In the genomic region with DNA sequence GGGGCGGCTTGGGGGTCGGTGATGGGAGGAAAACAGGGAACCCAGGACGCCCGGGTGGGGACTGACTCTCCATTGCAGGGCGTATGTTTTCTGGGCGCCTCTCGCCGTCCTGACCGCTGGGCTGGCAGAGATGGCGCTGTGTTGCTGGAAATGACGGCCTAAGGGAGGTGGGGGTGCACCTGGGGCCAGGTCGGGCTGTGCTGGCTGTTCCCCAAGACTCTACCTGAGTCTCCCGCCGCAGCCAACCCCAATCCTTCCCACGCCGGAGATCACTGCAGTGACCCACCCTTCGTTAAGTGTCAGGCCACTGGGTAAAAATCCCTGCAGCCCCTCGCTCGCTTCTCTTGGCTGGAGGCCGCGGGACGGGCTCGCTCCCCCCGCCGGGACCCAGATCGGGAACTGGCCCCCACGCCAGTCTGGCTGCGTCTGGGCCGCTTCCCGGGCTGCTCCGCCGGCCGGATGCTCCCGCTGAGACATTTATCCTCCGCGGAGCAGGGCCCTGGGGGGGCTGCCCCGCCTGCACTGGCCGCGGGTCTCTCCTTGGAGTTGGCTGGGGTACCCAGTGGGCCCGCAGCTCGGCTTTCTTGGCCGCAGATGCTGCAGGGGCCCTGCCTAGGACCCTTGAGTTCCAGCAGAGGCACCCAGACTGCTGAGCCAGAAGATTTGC, we compare ENCODE assay signal across 2 cellular contexts.
TF ChIP-seq lines count a peak whose summit lies in the region.

No MANE protein-coding gene starts in this region.

TF ChIP-seq in endothelial cell of umbilical vein, 7 proteins besides CTCF, POLR2A, EP300 and RAD21:
- TF ChIP-seq FOS (IDR thresholded peaks at IDR 0.05; ENCODE audit: borderline replicate concordance, insufficient read depth, low read length): no peak
- no peak for TF ChIP-seq JUN (IDR thresholded peaks at IDR 0.05; ENCODE audit: borderline replicate concordance, insufficient read depth, insufficient read length, low read depth)
- TF ChIP-seq EZH2 (IDR thresholded peaks at IDR 0.05; ENCODE audit: borderline replicate concordance, low read depth, low read length, severe bottlenecking): no peak
- TF ChIP-seq POLR2AphosphoS5 (IDR thresholded peaks at IDR 0.05; ENCODE audit: insufficient read depth, low read depth, low read length): peak; percentile 76
- no peak for TF ChIP-seq MYC (IDR thresholded peaks at IDR 0.05; ENCODE audit: low read depth, low read length)

TF ChIP-seq in HepG2, 621 proteins besides CTCF, POLR2A, EP300 and RAD21 (continues in another document):
- peak; percentile 43 for TF ChIP-seq YY1 (IDR thresholded peaks at IDR 0.05; ENCODE audit: insufficient read depth, insufficient replicate concordance, low read depth, low read length)
- no peak for TF ChIP-seq ZNF614 (CRISPR knock-in tag; IDR thresholded peaks at IDR 0.05; ENCODE audit: borderline replicate concordance)
- TF ChIP-seq, protein P1, sequence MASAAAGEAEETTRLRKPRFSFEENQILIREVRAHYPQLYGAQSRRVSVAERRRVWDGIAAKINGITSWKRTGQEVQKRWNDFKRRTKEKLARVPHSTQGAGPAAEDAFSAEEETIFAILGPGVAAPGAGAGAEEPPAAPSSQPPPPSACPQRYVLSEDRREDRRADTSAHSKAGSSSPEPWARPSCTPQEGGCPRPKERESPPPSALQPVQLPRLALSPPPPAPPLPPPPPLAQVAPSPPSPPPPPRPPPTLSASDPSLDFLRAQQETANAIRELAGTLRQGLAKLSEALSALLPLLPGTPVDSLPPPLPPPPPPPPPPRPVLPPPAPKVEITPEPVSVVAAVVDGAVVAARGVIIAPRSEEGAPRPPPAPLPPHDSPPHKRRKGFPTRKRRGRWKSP (CRISPR knock-in tag; IDR thresholded peaks at IDR 0.05): no peak
- TF ChIP-seq ZNF263 (CRISPR knock-in tag; IDR thresholded peaks at IDR 0.05): peak; percentile 11; the same call in 1 of the 2 replicates
- TF ChIP-seq, protein P2, sequence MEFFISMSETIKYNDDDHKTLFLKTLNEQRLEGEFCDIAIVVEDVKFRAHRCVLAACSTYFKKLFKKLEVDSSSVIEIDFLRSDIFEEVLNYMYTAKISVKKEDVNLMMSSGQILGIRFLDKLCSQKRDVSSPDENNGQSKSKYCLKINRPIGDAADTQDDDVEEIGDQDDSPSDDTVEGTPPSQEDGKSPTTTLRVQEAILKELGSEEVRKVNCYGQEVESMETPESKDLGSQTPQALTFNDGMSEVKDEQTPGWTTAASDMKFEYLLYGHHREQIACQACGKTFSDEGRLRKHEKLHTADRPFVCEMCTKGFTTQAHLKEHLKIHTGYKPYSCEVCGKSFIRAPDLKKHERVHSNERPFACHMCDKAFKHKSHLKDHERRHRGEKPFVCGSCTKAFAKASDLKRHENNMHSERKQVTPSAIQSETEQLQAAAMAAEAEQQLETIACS (CRISPR knock-in tag; IDR thresholded peaks at IDR 0.05): no peak
- 0 out of 2 replicates have a peak, but pooled peaks have one; percentile 39 for TF ChIP-seq SAFB2 (CRISPR knock-in tag; IDR thresholded peaks at IDR 0.05; ENCODE audit: borderline replicate concordance, low read depth)
- peak; percentile 95 for TF ChIP-seq SRSF1 (optimal IDR thresholded peaks at IDR 0.05; ENCODE audit: low read depth, low read length)
- no peak for TF ChIP-seq ATRX (CRISPR knock-in tag; IDR thresholded peaks at IDR 0.05; ENCODE audit: borderline replicate concordance)
- TF ChIP-seq, protein P3, sequence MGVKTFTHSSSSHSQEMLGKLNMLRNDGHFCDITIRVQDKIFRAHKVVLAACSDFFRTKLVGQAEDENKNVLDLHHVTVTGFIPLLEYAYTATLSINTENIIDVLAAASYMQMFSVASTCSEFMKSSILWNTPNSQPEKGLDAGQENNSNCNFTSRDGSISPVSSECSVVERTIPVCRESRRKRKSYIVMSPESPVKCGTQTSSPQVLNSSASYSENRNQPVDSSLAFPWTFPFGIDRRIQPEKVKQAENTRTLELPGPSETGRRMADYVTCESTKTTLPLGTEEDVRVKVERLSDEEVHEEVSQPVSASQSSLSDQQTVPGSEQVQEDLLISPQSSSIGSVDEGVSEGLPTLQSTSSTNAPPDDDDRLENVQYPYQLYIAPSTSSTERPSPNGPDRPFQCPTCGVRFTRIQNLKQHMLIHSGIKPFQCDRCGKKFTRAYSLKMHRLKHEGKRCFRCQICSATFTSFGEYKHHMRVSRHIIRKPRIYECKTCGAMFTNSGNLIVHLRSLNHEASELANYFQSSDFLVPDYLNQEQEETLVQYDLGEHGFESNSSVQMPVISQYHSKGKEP (CRISPR knock-in tag; IDR thresholded peaks at IDR 0.05): no peak
- TF ChIP-seq, protein P4, sequence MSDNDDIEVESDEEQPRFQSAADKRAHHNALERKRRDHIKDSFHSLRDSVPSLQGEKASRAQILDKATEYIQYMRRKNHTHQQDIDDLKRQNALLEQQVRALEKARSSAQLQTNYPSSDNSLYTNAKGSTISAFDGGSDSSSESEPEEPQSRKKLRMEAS (IDR thresholded peaks at IDR 0.05): 0 out of 2 replicates have a peak, but pooled peaks have one; percentile 18
- TF ChIP-seq ZNF615 (CRISPR knock-in tag; IDR thresholded peaks at IDR 0.05; ENCODE audit: borderline replicate concordance): no peak
- TF ChIP-seq, protein P5, sequence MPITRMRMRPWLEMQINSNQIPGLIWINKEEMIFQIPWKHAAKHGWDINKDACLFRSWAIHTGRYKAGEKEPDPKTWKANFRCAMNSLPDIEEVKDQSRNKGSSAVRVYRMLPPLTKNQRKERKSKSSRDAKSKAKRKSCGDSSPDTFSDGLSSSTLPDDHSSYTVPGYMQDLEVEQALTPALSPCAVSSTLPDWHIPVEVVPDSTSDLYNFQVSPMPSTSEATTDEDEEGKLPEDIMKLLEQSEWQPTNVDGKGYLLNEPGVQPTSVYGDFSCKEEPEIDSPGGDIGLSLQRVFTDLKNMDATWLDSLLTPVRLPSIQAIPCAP (CRISPR knock-in tag; IDR thresholded peaks at IDR 0.05; ENCODE audit: low read depth): no peak
- no peak for TF ChIP-seq ZSCAN30 (CRISPR knock-in tag; IDR thresholded peaks at IDR 0.05)
- TF ChIP-seq ZNF234 (CRISPR knock-in tag; conservative IDR thresholded peaks at IDR 0.05): no peak
- no peak for TF ChIP-seq NCOA2 (CRISPR knock-in tag; IDR thresholded peaks at IDR 0.05)
- TF ChIP-seq TEAD3 (CRISPR knock-in tag; optimal IDR thresholded peaks at IDR 0.05; ENCODE audit: borderline replicate concordance): no peak
- TF ChIP-seq KDM5A (IDR thresholded peaks at IDR 0.05; ENCODE audit: borderline replicate concordance, low read length): no peak
- no peak for TF ChIP-seq HNRNPUL1 (IDR thresholded peaks at IDR 0.05; ENCODE audit: low read depth, low read length)
- TF ChIP-seq, protein P6, sequence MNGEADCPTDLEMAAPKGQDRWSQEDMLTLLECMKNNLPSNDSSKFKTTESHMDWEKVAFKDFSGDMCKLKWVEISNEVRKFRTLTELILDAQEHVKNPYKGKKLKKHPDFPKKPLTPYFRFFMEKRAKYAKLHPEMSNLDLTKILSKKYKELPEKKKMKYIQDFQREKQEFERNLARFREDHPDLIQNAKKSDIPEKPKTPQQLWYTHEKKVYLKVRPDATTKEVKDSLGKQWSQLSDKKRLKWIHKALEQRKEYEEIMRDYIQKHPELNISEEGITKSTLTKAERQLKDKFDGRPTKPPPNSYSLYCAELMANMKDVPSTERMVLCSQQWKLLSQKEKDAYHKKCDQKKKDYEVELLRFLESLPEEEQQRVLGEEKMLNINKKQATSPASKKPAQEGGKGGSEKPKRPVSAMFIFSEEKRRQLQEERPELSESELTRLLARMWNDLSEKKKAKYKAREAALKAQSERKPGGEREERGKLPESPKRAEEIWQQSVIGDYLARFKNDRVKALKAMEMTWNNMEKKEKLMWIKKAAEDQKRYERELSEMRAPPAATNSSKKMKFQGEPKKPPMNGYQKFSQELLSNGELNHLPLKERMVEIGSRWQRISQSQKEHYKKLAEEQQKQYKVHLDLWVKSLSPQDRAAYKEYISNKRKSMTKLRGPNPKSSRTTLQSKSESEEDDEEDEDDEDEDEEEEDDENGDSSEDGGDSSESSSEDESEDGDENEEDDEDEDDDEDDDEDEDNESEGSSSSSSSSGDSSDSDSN (CRISPR knock-in tag; IDR thresholded peaks at IDR 0.05): peak; percentile 67
- no peak for TF ChIP-seq ZKSCAN1 (IDR thresholded peaks at IDR 0.05; ENCODE audit: low read length)
- no peak for TF ChIP-seq ZBTB3 (CRISPR knock-in tag; IDR thresholded peaks at IDR 0.05; ENCODE audit: borderline replicate concordance, low read depth)
- TF ChIP-seq, protein P7, sequence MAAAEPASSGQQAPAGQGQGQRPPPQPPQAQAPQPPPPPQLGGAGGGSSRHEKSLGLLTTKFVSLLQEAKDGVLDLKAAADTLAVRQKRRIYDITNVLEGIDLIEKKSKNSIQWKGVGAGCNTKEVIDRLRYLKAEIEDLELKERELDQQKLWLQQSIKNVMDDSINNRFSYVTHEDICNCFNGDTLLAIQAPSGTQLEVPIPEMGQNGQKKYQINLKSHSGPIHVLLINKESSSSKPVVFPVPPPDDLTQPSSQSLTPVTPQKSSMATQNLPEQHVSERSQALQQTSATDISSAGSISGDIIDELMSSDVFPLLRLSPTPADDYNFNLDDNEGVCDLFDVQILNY (CRISPR knock-in tag; conservative IDR thresholded peaks at IDR 0.05): no peak
- TF ChIP-seq, protein P8, sequence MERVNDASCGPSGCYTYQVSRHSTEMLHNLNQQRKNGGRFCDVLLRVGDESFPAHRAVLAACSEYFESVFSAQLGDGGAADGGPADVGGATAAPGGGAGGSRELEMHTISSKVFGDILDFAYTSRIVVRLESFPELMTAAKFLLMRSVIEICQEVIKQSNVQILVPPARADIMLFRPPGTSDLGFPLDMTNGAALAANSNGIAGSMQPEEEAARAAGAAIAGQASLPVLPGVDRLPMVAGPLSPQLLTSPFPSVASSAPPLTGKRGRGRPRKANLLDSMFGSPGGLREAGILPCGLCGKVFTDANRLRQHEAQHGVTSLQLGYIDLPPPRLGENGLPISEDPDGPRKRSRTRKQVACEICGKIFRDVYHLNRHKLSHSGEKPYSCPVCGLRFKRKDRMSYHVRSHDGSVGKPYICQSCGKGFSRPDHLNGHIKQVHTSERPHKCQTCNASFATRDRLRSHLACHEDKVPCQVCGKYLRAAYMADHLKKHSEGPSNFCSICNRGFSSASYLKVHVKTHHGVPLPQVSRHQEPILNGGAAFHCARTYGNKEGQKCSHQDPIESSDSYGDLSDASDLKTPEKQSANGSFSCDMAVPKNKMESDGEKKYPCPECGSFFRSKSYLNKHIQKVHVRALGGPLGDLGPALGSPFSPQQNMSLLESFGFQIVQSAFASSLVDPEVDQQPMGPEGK (CRISPR knock-in tag; IDR thresholded peaks at IDR 0.05): peak; percentile 91
- TF ChIP-seq NFKB2 (CRISPR knock-in tag; IDR thresholded peaks at IDR 0.05; ENCODE audit: borderline replicate concordance): no peak
- no peak for TF ChIP-seq FOXK2 (IDR thresholded peaks at IDR 0.05)
- TF ChIP-seq, protein P9, sequence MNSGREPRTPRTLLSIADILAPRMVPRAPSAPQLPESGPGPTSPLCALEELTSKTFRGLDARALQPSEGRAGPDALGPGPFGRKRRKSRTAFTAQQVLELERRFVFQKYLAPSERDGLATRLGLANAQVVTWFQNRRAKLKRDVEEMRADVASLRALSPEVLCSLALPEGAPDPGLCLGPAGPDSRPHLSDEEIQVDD (CRISPR knock-in tag; IDR thresholded peaks at IDR 0.05; ENCODE audit: borderline replicate concordance): no peak
- peak; percentile 62; the same call in 1 of the 2 replicates for TF ChIP-seq NKX3-1 (CRISPR knock-in tag; IDR thresholded peaks at IDR 0.05)
- no peak for TF ChIP-seq ETV6 (CRISPR knock-in tag; conservative IDR thresholded peaks at IDR 0.05)
- TF ChIP-seq ZNF431 (CRISPR knock-in tag; IDR thresholded peaks at IDR 0.05; ENCODE audit: borderline replicate concordance, low read depth): no peak
- TF ChIP-seq, protein P10, sequence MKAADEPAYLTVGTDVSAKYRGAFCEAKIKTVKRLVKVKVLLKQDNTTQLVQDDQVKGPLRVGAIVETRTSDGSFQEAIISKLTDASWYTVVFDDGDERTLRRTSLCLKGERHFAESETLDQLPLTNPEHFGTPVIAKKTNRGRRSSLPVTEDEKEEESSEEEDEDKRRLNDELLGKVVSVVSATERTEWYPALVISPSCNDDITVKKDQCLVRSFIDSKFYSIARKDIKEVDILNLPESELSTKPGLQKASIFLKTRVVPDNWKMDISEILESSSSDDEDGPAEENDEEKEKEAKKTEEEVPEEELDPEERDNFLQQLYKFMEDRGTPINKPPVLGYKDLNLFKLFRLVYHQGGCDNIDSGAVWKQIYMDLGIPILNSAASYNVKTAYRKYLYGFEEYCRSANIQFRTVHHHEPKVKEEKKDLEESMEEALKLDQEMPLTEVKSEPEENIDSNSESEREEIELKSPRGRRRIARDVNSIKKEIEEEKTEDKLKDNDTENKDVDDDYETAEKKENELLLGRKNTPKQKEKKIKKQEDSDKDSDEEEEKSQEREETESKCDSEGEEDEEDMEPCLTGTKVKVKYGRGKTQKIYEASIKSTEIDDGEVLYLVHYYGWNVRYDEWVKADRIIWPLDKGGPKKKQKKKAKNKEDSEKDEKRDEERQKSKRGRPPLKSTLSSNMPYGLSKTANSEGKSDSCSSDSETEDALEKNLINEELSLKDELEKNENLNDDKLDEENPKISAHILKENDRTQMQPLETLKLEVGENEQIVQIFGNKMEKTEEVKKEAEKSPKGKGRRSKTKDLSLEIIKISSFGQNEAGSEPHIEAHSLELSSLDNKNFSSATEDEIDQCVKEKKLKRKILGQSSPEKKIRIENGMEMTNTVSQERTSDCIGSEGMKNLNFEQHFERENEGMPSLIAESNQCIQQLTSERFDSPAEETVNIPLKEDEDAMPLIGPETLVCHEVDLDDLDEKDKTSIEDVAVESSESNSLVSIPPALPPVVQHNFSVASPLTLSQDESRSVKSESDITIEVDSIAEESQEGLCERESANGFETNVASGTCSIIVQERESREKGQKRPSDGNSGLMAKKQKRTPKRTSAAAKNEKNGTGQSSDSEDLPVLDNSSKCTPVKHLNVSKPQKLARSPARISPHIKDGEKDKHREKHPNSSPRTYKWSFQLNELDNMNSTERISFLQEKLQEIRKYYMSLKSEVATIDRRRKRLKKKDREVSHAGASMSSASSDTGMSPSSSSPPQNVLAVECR (CRISPR knock-in tag; IDR thresholded peaks at IDR 0.05; ENCODE audit: borderline replicate concordance): peak; percentile 20; the same call in 1 of the 2 replicates
- TF ChIP-seq ZNF446 (CRISPR knock-in tag; IDR thresholded peaks at IDR 0.05): no peak
- TF ChIP-seq, protein P11, sequence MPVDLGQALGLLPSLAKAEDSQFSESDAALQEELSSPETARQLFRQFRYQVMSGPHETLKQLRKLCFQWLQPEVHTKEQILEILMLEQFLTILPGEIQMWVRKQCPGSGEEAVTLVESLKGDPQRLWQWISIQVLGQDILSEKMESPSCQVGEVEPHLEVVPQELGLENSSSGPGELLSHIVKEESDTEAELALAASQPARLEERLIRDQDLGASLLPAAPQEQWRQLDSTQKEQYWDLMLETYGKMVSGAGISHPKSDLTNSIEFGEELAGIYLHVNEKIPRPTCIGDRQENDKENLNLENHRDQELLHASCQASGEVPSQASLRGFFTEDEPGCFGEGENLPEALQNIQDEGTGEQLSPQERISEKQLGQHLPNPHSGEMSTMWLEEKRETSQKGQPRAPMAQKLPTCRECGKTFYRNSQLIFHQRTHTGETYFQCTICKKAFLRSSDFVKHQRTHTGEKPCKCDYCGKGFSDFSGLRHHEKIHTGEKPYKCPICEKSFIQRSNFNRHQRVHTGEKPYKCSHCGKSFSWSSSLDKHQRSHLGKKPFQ (CRISPR knock-in tag; IDR thresholded peaks at IDR 0.05; ENCODE audit: insufficient replicate concordance): no peak
- TF ChIP-seq, protein P12, sequence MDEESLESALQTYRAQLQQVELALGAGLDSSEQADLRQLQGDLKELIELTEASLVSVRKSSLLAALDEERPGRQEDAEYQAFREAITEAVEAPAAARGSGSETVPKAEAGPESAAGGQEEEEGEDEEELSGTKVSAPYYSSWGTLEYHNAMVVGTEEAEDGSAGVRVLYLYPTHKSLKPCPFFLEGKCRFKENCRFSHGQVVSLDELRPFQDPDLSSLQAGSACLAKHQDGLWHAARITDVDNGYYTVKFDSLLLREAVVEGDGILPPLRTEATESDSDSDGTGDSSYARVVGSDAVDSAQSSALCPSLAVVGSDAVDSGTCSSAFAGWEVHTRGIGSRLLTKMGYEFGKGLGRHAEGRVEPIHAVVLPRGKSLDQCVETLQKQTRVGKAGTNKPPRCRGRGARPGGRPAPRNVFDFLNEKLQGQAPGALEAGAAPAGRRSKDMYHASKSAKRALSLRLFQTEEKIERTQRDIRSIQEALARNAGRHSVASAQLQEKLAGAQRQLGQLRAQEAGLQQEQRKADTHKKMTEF (CRISPR knock-in tag; IDR thresholded peaks at IDR 0.05): peak; percentile 54; the same call in 1 of the 2 replicates
